8 cellular contexts compared by ENCODE assay signal in genomic region chr10:25875555-25876165, GRCh38. TPM values are rescaled to one million over a fixed set of nuclear protein-coding genes. Genes with fewer than 3 reads are reported as not detected.
DNase-seq lines count a peak whose midpoint lies in the region; ATAC-seq and TF ChIP-seq lines count a peak whose summit lies in the region.

No MANE protein-coding gene starts in this region.

- H2AFZ ChIP-seq in OCI-LY1 (ENCODE audit: low read length), result no peak overlapping the region
- no peak overlapping the region for H2AFZ ChIP-seq in fibroblast of lung (ENCODE audit: low read length)

- H3K9ac ChIP-seq in OCI-LY1 (ENCODE audit: low read length) (no peak overlapping the region), fibroblast of lung (ENCODE audit: insufficient read depth, low read length) (no peak overlapping the region)

- H3K27ac Mint-ChIP-seq in nephron progenitor cell, result no peak overlapping the region
- no peak overlapping the region for H3K27ac Mint-ChIP-seq in stimulated activated naive CD8-positive, alpha-beta T cell treated with anti-CD3 and anti-CD28 coated beads, Interleukin-15, amount 100 ng/mL, for 72 hours

- H3K4me2 ChIP-seq in OCI-LY1 (ENCODE audit: low read length), result peak overlapping the region; percentile 17; the same call in 1 of the 2 replicates
- no peak overlapping the region for H3K4me2 ChIP-seq in fibroblast of lung (ENCODE audit: extremely low read depth, insufficient read depth, low read length)

- no peaks in the 10 kb centered on the region for H4K20me1 ChIP-seq in OCI-LY1 (ENCODE audit: insufficient read depth, low read length)
- no peaks in the 10 kb centered on the region for H4K20me1 ChIP-seq in fibroblast of lung (ENCODE audit: control insufficient read depth, extremely low read depth, insufficient read depth, low read length)

- H3K4me3 ChIP-seq in Jurkat, Clone E6-1 (ENCODE audit: low read length), result no peak overlapping the region
- H3K4me3 ChIP-seq in OCI-LY1 (ENCODE audit: low read depth, low read length, poor library complexity, severe bottlenecking) (no peak overlapping the region), fibroblast of lung (replicated peaks in 1 of 4; ENCODE audit: control extremely low read depth in 1 of 4, insufficient read depth in 1 of 4, low read depth in 3 of 4, low read length in 4 of 4) (no peak overlapping the region)

- H3K9me2 ChIP-seq in OCI-LY1 (ENCODE audit: low read depth, low read length), result no peaks in the 10 kb centered on the region

- ATAC-seq in GM21619 (IDR thresholded peaks at IDR 0.05; ENCODE audit: unreplicated experiment), result peak; percentile 94
- peak; percentile 73 for ATAC-seq in stimulated activated naive CD8-positive, alpha-beta T cell treated with anti-CD3 and anti-CD28 coated beads, Interleukin-15, amount 100 ng/mL, for 72 hours

- H3K36me3 Mint-ChIP-seq in nephron progenitor cell (ENCODE audit: low read depth), result no peaks in the 10 kb centered on the region

- no peak overlapping the region for H3K4me3 Mint-ChIP-seq in nephron progenitor cell
- H3K4me3 Mint-ChIP-seq in stimulated activated naive CD8-positive, alpha-beta T cell treated with anti-CD3 and anti-CD28 coated beads, Interleukin-15, amount 100 ng/mL, for 72 hours, result no peak overlapping the region

- no peaks in the 10 kb centered on the region for H3K27me3 ChIP-seq in OCI-LY1 (ENCODE audit: insufficient read depth, low read length)
- H3K27me3 ChIP-seq in fibroblast of lung (ENCODE audit: control insufficient read depth, insufficient read depth, low read length), result no peaks in the 10 kb centered on the region

- H3K9me3 ChIP-seq in OCI-LY1 (ENCODE audit: low read length), result no peaks in the 10 kb centered on the region
- no peaks in the 10 kb centered on the region for H3K9me3 ChIP-seq in fibroblast of lung (ENCODE audit: control insufficient read depth, insufficient read depth, low read depth, low read length)

- DNase-seq in Daoy (ENCODE audit: low read depth), result peak; percentile 74
- peak; percentile 71 for DNase-seq in Jurkat, Clone E6-1 (ENCODE audit: low read depth, low spot score)
- DNase-seq in activated T-cell treated with anti-CD3 and anti-CD28 coated beads for 1 hour (ENCODE audit: low read depth), result peak; percentile 58
- DNase-seq in fibroblast of lung (ENCODE audit: low read depth in 2 of 2), result peak; percentile 39 to 55
- DNase-seq in nephron progenitor cell, result peak; percentile 86
- peak; percentile 52 to 56 for DNase-seq in stimulated activated naive CD8-positive, alpha-beta T cell treated with anti-CD3 and anti-CD28 coated beads, Interleukin-15, amount 100 ng/mL, for 72 hours

- no peaks in the 10 kb centered on the region for H3K4me1 Mint-ChIP-seq in nephron progenitor cell
- H3K4me1 Mint-ChIP-seq in stimulated activated naive CD8-positive, alpha-beta T cell treated with anti-CD3 and anti-CD28 coated beads, Interleukin-15, amount 100 ng/mL, for 72 hours, result no peaks in the 10 kb centered on the region

- H3K27ac ChIP-seq in OCI-LY1 (ENCODE audit: low read depth, low read length, poor library complexity, severe bottlenecking), result no peak overlapping the region
- no peak overlapping the region for H3K27ac ChIP-seq in fibroblast of lung (ENCODE audit: insufficient read depth, low read length)

- peaks cover 6% of the 10 kb centered on the region for H3K9me3 Mint-ChIP-seq in nephron progenitor cell
- H3K9me3 Mint-ChIP-seq in stimulated activated naive CD8-positive, alpha-beta T cell treated with anti-CD3 and anti-CD28 coated beads, Interleukin-15, amount 100 ng/mL, for 72 hours, result no peaks in the 10 kb centered on the region

- no peaks in the 10 kb centered on the region for H3K79me2 ChIP-seq in OCI-LY1 (ENCODE audit: insufficient read depth, low read length)
- no peaks in the 10 kb centered on the region for H3K79me2 ChIP-seq in fibroblast of lung (ENCODE audit: control insufficient read depth, insufficient read depth, low read length)

- H3K27me3 Mint-ChIP-seq in nephron progenitor cell (ENCODE audit: low read depth, poor library complexity), result peaks cover 6% of the 10 kb centered on the region
- H3K27me3 Mint-ChIP-seq in stimulated activated naive CD8-positive, alpha-beta T cell treated with anti-CD3 and anti-CD28 coated beads, Interleukin-15, amount 100 ng/mL, for 72 hours, result peaks cover 17% of the 10 kb centered on the region

- H3K4me1 ChIP-seq in OCI-LY1 (ENCODE audit: insufficient read depth, low read length, severe bottlenecking) (peaks cover 19% of the 10 kb centered on the region), fibroblast of lung (ENCODE audit: control insufficient read depth, extremely low read depth, insufficient read depth, low read length) (no peaks in the 10 kb centered on the region)

- no peaks in the 10 kb centered on the region for H3F3A ChIP-seq in OCI-LY1 (ENCODE audit: insufficient read depth, low read length)

- peak; percentile 95 for TF ChIP-seq CTCF in OCI-LY1 (IDR thresholded peaks at IDR 0.05; ENCODE audit: low read length)
- peak; percentile 75 to 80 for TF ChIP-seq CTCF in fibroblast of lung (conservative IDR thresholded peaks at IDR 0.05 in 1 of 2, IDR thresholded peaks at IDR 0.05 in 1 of 2; ENCODE audit: low read depth in 1 of 2, low read length in 2 of 2)
- TF ChIP-seq CTCF in nephron progenitor cell (IDR thresholded peaks at IDR 0.05), result peak; percentile 89

- H3K36me3 ChIP-seq in OCI-LY1 (ENCODE audit: insufficient read depth, low read length) (no peaks in the 10 kb centered on the region), fibroblast of lung (ENCODE audit: control insufficient read depth, insufficient read depth, low read length) (no peaks in the 10 kb centered on the region)

RNA-seq across cellular contexts. Expression of gene MYO3A, which starts 58.4 kb away (rescaled TPM):
- total RNA-seq in Daoy (2014; rRNA removed; shearing (Covaris generic)), result 1.7 and 3.9 TPM in 2 replicates
- polyA plus RNA-seq in Jurkat, Clone E6-1 (2012; ENCODE audit: insufficient read depth, insufficient read length), result not detected
- total RNA-seq in fibroblast of lung, result not detected in 2 replicates
- polyA plus RNA-seq in fibroblast of lung, result not detected in 2 replicates
- not detected in 2 replicates for polyA plus RNA-seq in fibroblast of lung (2012)
- not detected in 2 replicates for polyA minus RNA-seq in fibroblast of lung (ENCODE audit: low replicate concordance)
